Comparison of ENCODE assay signal across 12 cellular contexts in the genomic region with DNA sequence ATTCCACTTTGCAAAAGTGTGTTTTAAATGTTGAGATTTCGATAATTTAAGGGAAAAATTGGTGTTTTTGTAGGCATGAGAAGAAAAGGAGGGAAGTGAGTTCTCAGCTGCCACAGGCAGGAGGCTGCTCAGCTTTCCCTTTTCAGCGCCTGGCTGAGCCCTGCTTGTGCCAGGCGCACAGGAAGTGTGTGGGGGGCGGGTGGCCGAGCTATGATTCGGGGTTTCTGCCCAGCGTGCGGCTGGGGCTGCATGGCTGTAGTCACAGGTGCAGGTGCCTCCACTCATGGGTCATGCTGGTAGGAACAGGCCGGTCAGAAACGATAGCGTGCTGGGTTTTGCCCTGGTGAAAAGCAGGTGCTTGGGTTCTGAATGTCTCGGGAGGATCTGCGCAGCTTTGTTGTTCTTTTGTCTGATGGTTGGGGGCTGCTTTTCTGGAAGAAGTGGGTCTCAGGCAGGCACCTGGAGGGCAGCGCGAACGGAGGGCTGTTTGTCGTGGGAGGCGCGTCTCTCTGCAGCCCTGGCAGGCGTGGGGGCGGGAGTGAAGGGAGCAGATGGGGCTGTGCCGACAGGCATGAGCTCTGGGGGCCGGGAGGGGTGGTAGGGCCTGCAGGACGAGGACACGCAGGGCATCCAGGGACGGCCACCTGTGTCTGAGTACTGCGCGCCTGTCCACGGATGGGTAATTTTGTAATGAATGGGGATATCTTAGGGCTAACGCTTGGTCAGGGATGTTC. TPM values are rescaled to one million over a fixed set of nuclear protein-coding genes. Genes with fewer than 3 reads are reported as not detected.
DNase-seq lines count a peak whose midpoint lies in the region; ATAC-seq and TF ChIP-seq lines count a peak whose summit lies in the region.
"Had no signal": no experiment of that assay in that cellular context is flagged by ENCODE, and none has a peak within 500 bp of the region (broad histone marks: within the 10 kb centered on the region; RNA-seq: fewer than 3 reads in every experiment).

No MANE protein-coding gene starts in this region.

- no peak overlapping the region for H3K27ac Mint-ChIP-seq in endothelial cell (ENCODE audit: unreplicated experiment)
- no peak overlapping the region for H3K27ac Mint-ChIP-seq in Calu3 (ENCODE audit: unreplicated experiment)

- peak overlapping the region; percentile 37 for H3K4me3 Mint-ChIP-seq in activated T-cell treated with anti-CD3 and anti-CD28 coated beads, Interleukin-2, amount 50 U/mL, for 4 hours
- H3K4me3 Mint-ChIP-seq in endothelial cell (ENCODE audit: unreplicated experiment) (peak overlapping the region; percentile 43), Calu3 (ENCODE audit: low read depth, unreplicated experiment) (no peak overlapping the region)

- no peak for ATAC-seq in activated T-cell treated with anti-CD3 and anti-CD28 coated beads, Interleukin-2, amount 50 U/mL, for 4 hours
- no peak for ATAC-seq in sciatic nerve
- no peak for ATAC-seq in HG02759 (IDR thresholded peaks at IDR 0.05; ENCODE audit: unreplicated experiment)

- DNase-seq in activated T-cell treated with anti-CD3 and anti-CD28 coated beads, Interleukin-2, amount 50 U/mL, for 4 hours = no peak
- no peak for DNase-seq in activated T-cell treated with anti-CD3 and anti-CD28 coated beads, Interleukin-2, amount 50 U/mL, for 1 hour
- peak; percentile 22 for DNase-seq in NCI-H69 (lab: John Stamatoyannopoulos, UW)
- no peak for DNase-seq in endothelial cell (ENCODE audit: low spot score)
- peak; percentile 50 for DNase-seq in sciatic nerve (ENCODE audit: low spot score)
- DNase-seq in Calu3 = no peak
- no peak for DNase-seq in stimulated activated CD4-positive, alpha-beta T cell treated with anti-CD3 and anti-CD28 coated beads, Interleukin-12 subunit alpha, Interleukin-12 subunit beta, amount 100 ng/mL, for 4 hours
- DNase-seq: activated gamma-delta T cell treated with Interleukin-2 at 50 U/mL for 16 hours; effector CD4-positive, alpha-beta T cell; NCI-H1105 had no signal

- H3K4me1 Mint-ChIP-seq in activated T-cell treated with anti-CD3 and anti-CD28 coated beads, Interleukin-2, amount 50 U/mL, for 4 hours (ENCODE audit: low read depth) = peaks cover 12% of the 10 kb centered on the region
- peaks cover 9% of the 10 kb centered on the region for H3K4me1 Mint-ChIP-seq in endothelial cell (ENCODE audit: unreplicated experiment)
- no peaks in the 10 kb centered on the region for H3K4me1 Mint-ChIP-seq in Calu3 (ENCODE audit: low read depth, unreplicated experiment)

- H3K9me3 Mint-ChIP-seq in activated T-cell treated with anti-CD3 and anti-CD28 coated beads, Interleukin-2, amount 50 U/mL, for 4 hours = no peaks in the 10 kb centered on the region
- no peaks in the 10 kb centered on the region for H3K9me3 Mint-ChIP-seq in endothelial cell (ENCODE audit: unreplicated experiment)
- peaks cover 9% of the 10 kb centered on the region for H3K9me3 Mint-ChIP-seq in Calu3 (ENCODE audit: low read depth, unreplicated experiment)

- no TSS peak for BruUV-seq in Calu3 (replicated peaks; lab: Mats Ljungman, UMichigan)

- intact Hi-C loops in sciatic nerve (cut with DNase I) (no loop called here), Calu3 (cut with micrococcal nuclease; ENCODE audit: unreplicated experiment) (no loop called here)

- TF ChIP-seq CTCF in endothelial cell (IDR thresholded peaks at IDR 0.05; ENCODE audit: unreplicated experiment) (no peak), Calu3 (IDR thresholded peaks at IDR 0.05; ENCODE audit: unreplicated experiment) (no peak)

- peaks cover 40% of the 10 kb centered on the region for H3K27me3 Mint-ChIP-seq in activated T-cell treated with anti-CD3 and anti-CD28 coated beads, Interleukin-2, amount 50 U/mL, for 4 hours (ENCODE audit: low read depth)
- H3K27me3 Mint-ChIP-seq in endothelial cell (ENCODE audit: unreplicated experiment) (peaks cover 21% of the 10 kb centered on the region), Calu3 (ENCODE audit: unreplicated experiment) (peaks cover 20% of the 10 kb centered on the region)

- peaks cover 3% of the 10 kb centered on the region for H3K36me3 Mint-ChIP-seq in activated T-cell treated with anti-CD3 and anti-CD28 coated beads, Interleukin-2, amount 50 U/mL, for 4 hours (ENCODE audit: insufficient read depth)
- H3K36me3 Mint-ChIP-seq in endothelial cell (ENCODE audit: low read depth, unreplicated experiment) (peaks cover 9% of the 10 kb centered on the region), Calu3 (ENCODE audit: insufficient read depth, unreplicated experiment) (peaks cover 4% of the 10 kb centered on the region)

- CTCF ChIA-PET in Calu3 (lab: Charles Lee) = no interaction called here

RNA-seq across cellular contexts. Expression of a gene that starts 2.0 kb away (rescaled TPM):
- not detected for total RNA-seq in activated T-cell treated with anti-CD3 and anti-CD28 coated beads, Interleukin-2, amount 50 U/mL, for 4 hours
- total RNA-seq in endothelial cell (ENCODE audit: unreplicated experiment) (0.56 TPM), sciatic nerve (0.22 TPM), Calu3 (2022) (not detected in 2 replicates)
- total RNA-seq: T-helper 2 cell treated with Interferon-gamma antibody and Interleukin-4, amounts not matched to agents 100 ng/mL and 5 ng/mL, for 36 hours had no signal

Comparison
In these comparisons a context has a peak if more than half of its experiments do, and no peak if none do; other contexts are left out.
1. DNase-seq: peak in NCI-H69 (single experiment) and sciatic nerve (single experiment); none in activated T-cell treated with anti-CD3 and anti-CD28 coated beads, Interleukin-2, amount 50 U/mL, for 4 hours (single experiment), activated T-cell treated with anti-CD3 and anti-CD28 coated beads, Interleukin-2, amount 50 U/mL, for 1 hour (single experiment), endothelial cell (single experiment), Calu3 (single experiment) and stimulated activated CD4-positive, alpha-beta T cell treated with anti-CD3 and anti-CD28 coated beads, Interleukin-12 subunit alpha, Interleukin-12 subunit beta, amount 100 ng/mL, for 4 hours (single experiment).